27 cellular contexts compared by ENCODE assay signal in the genomic region with DNA sequence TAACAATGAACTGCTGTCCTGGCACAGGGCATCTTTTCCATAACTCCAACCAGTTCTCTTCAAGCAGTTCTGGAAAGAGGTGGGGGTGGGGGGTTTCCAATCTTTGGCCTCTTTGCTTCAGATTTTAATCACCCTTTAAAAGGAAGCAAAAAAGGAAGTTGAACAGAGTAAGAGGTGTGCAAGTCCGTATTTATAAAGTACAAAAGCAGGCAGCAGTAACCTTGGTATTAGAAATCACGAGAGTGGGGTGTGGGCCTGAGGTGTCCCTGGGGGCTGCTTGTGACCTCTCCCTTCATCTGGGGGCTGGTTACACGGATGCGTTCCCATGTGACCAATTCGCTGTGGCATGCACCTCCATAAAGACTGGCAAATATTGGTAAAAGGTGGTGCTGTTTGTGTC.
"Had no signal": no experiment of that assay in that cellular context is flagged by ENCODE, and none has a peak within 500 bp of the region (broad histone marks: within the 10 kb centered on the region; RNA-seq: fewer than 3 reads in every experiment).

No MANE protein-coding gene starts in this region.

- H3K27me3 Mint-ChIP-seq: activated naive CD8-positive, alpha-beta T cell; activated naive CD8-positive, alpha-beta T cell treated with anti-CD3 and anti-CD28 coated beads, Interleukin-2, amount 50 U/mL, for 24 hours; brain; central memory CD8-positive, alpha-beta T cell had no signal

- H3K36me3 Mint-ChIP-seq: activated naive CD4-positive, alpha-beta T cell treated with anti-CD3 and anti-CD28 coated beads, Interleukin-2, amount 10 ng/mL, durations not matched to agents 7 days and 5 days had no signal

- DNase-seq: activated B cell treated with CpG ODN at 0.5 μM for 24 hours; activated CD4-positive, alpha-beta T cell treated with anti-CD3 and anti-CD28 coated beads for 48 hours; activated CD4-positive, alpha-beta T cell treated with anti-CD3 and anti-CD28 coated beads, Interleukin-2, amount 50 U/mL, for 4 hours; activated CD4-positive, CD25-positive, alpha-beta regulatory T cell treated with anti-CD3 and anti-CD28 coated beads, Interleukin-2, amount 50 U/mL, for 72 hours; activated CD8-positive, alpha-beta memory T cell treated with anti-CD3 and anti-CD28 coated beads, Interleukin-2, amount 50 U/mL, for 4 hours; activated effector memory CD4-positive, alpha-beta T cell treated with Interleukin-2 at 50 U/mL for 16 hours; activated naive CD4-positive, alpha-beta T cell treated with anti-CD3 and anti-CD28 coated beads, Interleukin-2, amount 10 ng/mL, durations not matched to agents 7 days and 5 days; activated naive CD8-positive, alpha-beta T cell treated with anti-CD3 and anti-CD28 coated beads, Interleukin-2, amount 50 U/mL, for 24 hours; activated T-cell treated with anti-CD3 and anti-CD28 coated beads for 4 hours; activated T-cell treated with anti-CD3 and anti-CD28 coated beads, Interleukin-2, amount 50 U/mL, for 4 hours; anterior cingulate cortex; colonic mucosa; NCI-H1436 treated with DMSO at 0.1 percent for 48 hours; NCI-H1694 treated with DMSO at 0.1 percent for 48 hours; NCI-H2029; NCI-H510A; NCI-H748 treated with DMSO at 0.1 percent for 48 hours; NK-92 treated with Interleukin-12 subunit alpha and Interleukin-12 subunit beta, amount 100 ng/mL, for 24 hours; Right ventricle myocardium superior; SW 1271; T-helper 1 cell; T-helper 2 cell; T-helper 9 cell had no signal

- H3K27me3 ChIP-seq: colonic mucosa had no signal

- H3K27ac Mint-ChIP-seq: activated B cell treated with CpG ODN at 0.5 μM for 24 hours; activated naive CD4-positive, alpha-beta T cell treated with anti-CD3 and anti-CD28 coated beads, Interleukin-2, amount 10 ng/mL, durations not matched to agents 7 days and 5 days; activated naive CD8-positive, alpha-beta T cell; activated naive CD8-positive, alpha-beta T cell treated with anti-CD3 and anti-CD28 coated beads, Interleukin-2, amount 50 U/mL, for 24 hours had no signal

- H3K9me3 Mint-ChIP-seq: activated B cell treated with CpG ODN at 0.5 μM for 24 hours; activated naive CD4-positive, alpha-beta T cell treated with anti-CD3 and anti-CD28 coated beads, Interleukin-2, amount 10 ng/mL, durations not matched to agents 7 days and 5 days; activated naive CD8-positive, alpha-beta T cell treated with anti-CD3 and anti-CD28 coated beads, Interleukin-2, amount 50 U/mL, for 24 hours; activated T-cell treated with anti-CD3 and anti-CD28 coated beads, Interleukin-2, amount 50 U/mL, for 4 hours; brain; central memory CD8-positive, alpha-beta T cell had no signal

- H3K4me3 Mint-ChIP-seq: activated B cell treated with CpG ODN at 0.5 μM for 24 hours; activated naive CD4-positive, alpha-beta T cell treated with anti-CD3 and anti-CD28 coated beads, Interleukin-2, amount 10 ng/mL, durations not matched to agents 7 days and 5 days; activated naive CD8-positive, alpha-beta T cell; activated naive CD8-positive, alpha-beta T cell treated with anti-CD3 and anti-CD28 coated beads, Interleukin-2, amount 50 U/mL, for 24 hours; activated T-cell treated with anti-CD3 and anti-CD28 coated beads, Interleukin-2, amount 50 U/mL, for 4 hours; brain; central memory CD8-positive, alpha-beta T cell had no signal

- H3K27ac ChIP-seq: colonic mucosa, VCaP had no signal

- H3K4me1 ChIP-seq: colonic mucosa had no signal

- H3K36me3 ChIP-seq: colonic mucosa had no signal

- H3K9me3 ChIP-seq: colonic mucosa had no signal

- H3K4me3 ChIP-seq: colonic mucosa had no signal
